Comparison of ENCODE assay signal across 8 cellular contexts in the genomic region with DNA sequence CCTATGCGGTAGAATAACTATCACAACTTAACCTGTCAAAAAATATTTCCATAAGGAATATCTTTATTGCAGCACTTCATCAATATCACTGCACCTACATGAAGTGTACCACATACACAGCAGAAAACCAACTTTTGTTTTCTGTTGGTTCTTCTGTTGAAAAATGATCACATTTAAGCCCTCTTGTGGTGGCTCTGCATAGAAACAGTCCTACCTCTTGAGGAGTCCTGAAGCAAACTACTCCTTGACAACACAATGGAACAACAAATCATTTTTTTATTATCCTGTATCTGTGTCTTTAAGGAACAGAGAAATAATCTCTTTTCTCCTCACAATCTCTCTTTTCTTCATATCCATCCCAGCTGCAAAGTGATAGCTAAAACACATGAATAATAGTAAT. TPM values are rescaled to one million over a fixed set of nuclear protein-coding genes. Genes with fewer than 3 reads are reported as not detected.
A peak's percentile ranks its signal among the peaks of the same experiment; 100 is the strongest.
DNase-seq lines count a peak whose midpoint lies in the region; ATAC-seq and TF ChIP-seq lines count a peak whose summit lies in the region.

No MANE protein-coding gene starts in this region.

- DNase-seq in A172 (ENCODE audit: low spot score) (peak; percentile 18), NCI-H1694 treated with DMSO at 0.1 percent for 48 hours (lab: John Stamatoyannopoulos, UW) (peak; percentile 11), epithelial cell of esophagus (ENCODE audit: low read depth) (peak; percentile 49), ecto neural progenitor cell (ENCODE audit: low spot score) (no peak), left lobe of liver (ENCODE audit: low spot score) (no peak)
- DNase-seq in CD4-positive, alpha-beta T cell, result no peak

- no peaks in the 10 kb centered on the region for H3K27me3 Mint-ChIP-seq in CD4-positive, alpha-beta T cell

- peak; percentile 57 for TF ChIP-seq CTCF in epithelial cell of esophagus (IDR thresholded peaks at IDR 0.05; ENCODE audit: insufficient read depth, low read depth, low read length, missing control alignments)
- TF ChIP-seq CTCF in CD4-positive, alpha-beta T cell (IDR thresholded peaks at IDR 0.05), result no peak

- POLR2A ChIA-PET in CD4-positive, alpha-beta T cell (lab: Charles Lee), result no interaction called here

- intact Hi-C loops in CD4-positive, alpha-beta T cell (cut with DNase I, micrococcal nuclease), result no loop called here

- CTCF ChIA-PET in CD4-positive, alpha-beta T cell (lab: Charles Lee), result no interaction called here

- H3K36me3 Mint-ChIP-seq in CD4-positive, alpha-beta T cell (ENCODE audit: low read depth), result no peaks in the 10 kb centered on the region

- no peaks in the 10 kb centered on the region for H3K4me1 Mint-ChIP-seq in CD4-positive, alpha-beta T cell (ENCODE audit: low read depth)

- H3K4me3 Mint-ChIP-seq in CD4-positive, alpha-beta T cell, result no peak overlapping the region

- H3K27ac ChIP-seq in CD4-positive, alpha-beta T cell (ENCODE audit: low read depth, low read length), result no peak overlapping the region

- no peaks in the 10 kb centered on the region for H3K9me3 Mint-ChIP-seq in CD4-positive, alpha-beta T cell

- H3K27me3 ChIP-seq in CD4-positive, alpha-beta T cell (ENCODE audit: control insufficient read depth, insufficient read depth, low read length), result no peaks in the 10 kb centered on the region

- ATAC-seq in GM18519 (IDR thresholded peaks at IDR 0.05; ENCODE audit: low FRiP score, unreplicated experiment) (peak; percentile 72), left lobe of liver (no peak), GM21515 (IDR thresholded peaks at IDR 0.05; ENCODE audit: unreplicated experiment) (no peak)
- ATAC-seq in CD4-positive, alpha-beta T cell (ENCODE audit: poor library complexity), result no peak

- H3K27ac Mint-ChIP-seq in CD4-positive, alpha-beta T cell, result no peak overlapping the region

- H3K4me3 ChIP-seq in epithelial cell of esophagus (ENCODE audit: low read length), result no peak overlapping the region

- H3K9me3 ChIP-seq in CD4-positive, alpha-beta T cell (ENCODE audit: control insufficient read depth, low read length), result no peaks in the 10 kb centered on the region

RNA-seq across cellular contexts. Expression of a gene that starts 39.8 kb away (rescaled TPM):
- total RNA-seq in A172 (2014; rRNA removed; shearing (Covaris generic)), result not detected in 2 replicates
- total RNA-seq in CD4-positive, alpha-beta T cell, result not detected
- total RNA-seq in left lobe of liver, result not detected

Comparison
In these comparisons a context has a peak if more than half of its experiments do, and no peak if none do; other contexts are left out.
1. DNase-seq: peak in A172 (single experiment), NCI-H1694 treated with DMSO at 0.1 percent for 48 hours (single experiment) and epithelial cell of esophagus (single experiment); none in ecto neural progenitor cell (single experiment), CD4-positive, alpha-beta T cell (0 of 10) and left lobe of liver (single experiment).